8 cellular contexts compared by ENCODE assay signal in genomic region chr14:20989464-20989786, GRCh38. TPM values are rescaled to one million over a fixed set of nuclear protein-coding genes. Genes with fewer than 3 reads are reported as not detected.
DNase-seq lines count a peak whose midpoint lies in the region; TF ChIP-seq lines count a peak whose summit lies in the region.

No MANE protein-coding gene starts in this region.

- H3K36me3 ChIP-seq in Caco-2 (ENCODE audit: control insufficient read depth, insufficient read depth, low read length) (peaks cover 3% of the 10 kb centered on the region), PC-9 (ENCODE audit: low read depth) (peaks cover 6% of the 10 kb centered on the region; the same call in 1 of the 2 replicates), parathyroid adenoma (ENCODE audit: control insufficient read depth, insufficient read depth, low read length) (no peaks in the 10 kb centered on the region)

- POLR2A ChIA-PET in Caco-2 (lab: Charles Lee) (no interaction called here), PC-9 (lab: Charles Lee; ENCODE audit: unreplicated experiment) (no interaction called here)

- H3K27me3 ChIP-seq in Caco-2 (replicated peaks; ENCODE audit: control insufficient read depth, insufficient read depth, low read length) (no peaks in the 10 kb centered on the region), PC-9 (ENCODE audit: insufficient read depth, low read depth) (no peaks in the 10 kb centered on the region), parathyroid adenoma (ENCODE audit: control insufficient read depth, insufficient read depth, low read length) (no peaks in the 10 kb centered on the region)

- DNase-seq in Caco-2 = no peak
- no peak for DNase-seq in PC-9
- no peak for DNase-seq in epithelial cell of esophagus (ENCODE audit: low read depth)
- DNase-seq in stimulated activated naive CD4-positive, alpha-beta T cell treated with Interleukin-2 at 50 U/mL for 16 hours (lab: John Stamatoyannopoulos, UW) = no peak
- no peak for DNase-seq in NCI-H2171 treated with DMSO at 0.1 percent for 48 hours (lab: John Stamatoyannopoulos, UW)
- no peak for DNase-seq in T1000 (lab: John Stamatoyannopoulos, UW)
- no peak for DNase-seq in NCI-H446 treated with DMSO at 0.1 percent for 48 hours (lab: John Stamatoyannopoulos, UW)

- H3K4me2 ChIP-seq in PC-9 = peak overlapping the region; percentile 89
- H3K4me2 ChIP-seq in parathyroid adenoma (ENCODE audit: low read length) = peak overlapping the region; percentile 16

- peak overlapping the region; percentile 65 for H3K4me3 ChIP-seq in Caco-2 (ENCODE audit: low read depth, low read length)
- peak overlapping the region; percentile 55 for H3K4me3 ChIP-seq in PC-9
- peak overlapping the region; percentile 92 for H3K4me3 ChIP-seq in epithelial cell of esophagus (ENCODE audit: low read length)
- H3K4me3 ChIP-seq in parathyroid adenoma (ENCODE audit: low read depth, low read length) = no peak overlapping the region

- H3K9ac ChIP-seq in parathyroid adenoma = no peak overlapping the region

- peak overlapping the region; percentile 33 for H3K27ac Mint-ChIP-seq in Caco-2 (ENCODE audit: unreplicated experiment)

- no peaks in the 10 kb centered on the region for H3K9me3 ChIP-seq in Caco-2
- H3K9me3 ChIP-seq in PC-9 (ENCODE audit: insufficient read depth, low read depth) = peaks cover 3% of the 10 kb centered on the region; the same call in 1 of the 2 replicates
- no peaks in the 10 kb centered on the region for H3K9me3 ChIP-seq in parathyroid adenoma (ENCODE audit: control insufficient read depth, low read length)

- BruUV-seq in Caco-2 (replicated peaks; lab: Mats Ljungman, UMichigan) = no TSS peak
- BruUV-seq in PC-9 (replicated peaks; lab: Mats Ljungman, UMichigan) = no TSS peak

- intact Hi-C loops in Caco-2 (cut with micrococcal nuclease; ENCODE audit: unreplicated experiment) = loop anchor here (1.0 kb wide), 1 partner anchor 12 kb away; no protein-coding TSS in a partner anchor
- intact Hi-C loops in PC-9 (cut with micrococcal nuclease; ENCODE audit: unreplicated experiment) = loop anchor here (2.0 kb wide), 1 partner anchor 15 kb away; no protein-coding TSS in a partner anchor

- peaks cover 6% of the 10 kb centered on the region for H3K4me1 Mint-ChIP-seq in Caco-2 (ENCODE audit: low read depth, unreplicated experiment)

- no peaks in the 10 kb centered on the region for H4K20me1 ChIP-seq in PC-9 (ENCODE audit: insufficient read depth)

- H3K27ac ChIP-seq in PC-9 (peak overlapping the region; percentile 67), parathyroid adenoma (peak overlapping the region; percentile 17)

- no peaks in the 10 kb centered on the region for H3K9me3 Mint-ChIP-seq in Caco-2 (ENCODE audit: unreplicated experiment)

- H3K4me1 ChIP-seq in Caco-2 = peaks cover 19% of the 10 kb centered on the region
- H3K4me1 ChIP-seq in PC-9 (replicated peaks; ENCODE audit: insufficient read depth) = peaks cover 24% of the 10 kb centered on the region
- H3K4me1 ChIP-seq in parathyroid adenoma = peaks cover 13% of the 10 kb centered on the region

- no peaks in the 10 kb centered on the region for H3K27me3 Mint-ChIP-seq in Caco-2 (ENCODE audit: insufficient read depth, unreplicated experiment)

- TF ChIP-seq CTCF in Caco-2 (IDR thresholded peaks at IDR 0.05; ENCODE audit: insufficient read depth in 1 of 2, low read depth in 1 of 2, low read length in 1 of 2, severe bottlenecking in 1 of 2, unreplicated experiment in 1 of 2) (no peak), PC-9 (conservative IDR thresholded peaks at IDR 0.05) (no peak), epithelial cell of esophagus (IDR thresholded peaks at IDR 0.05; ENCODE audit: insufficient read depth, low read depth, low read length, missing control alignments) (no peak), parathyroid adenoma (IDR thresholded peaks at IDR 0.05) (no peak)

- H3K4me3 Mint-ChIP-seq in Caco-2 (ENCODE audit: unreplicated experiment) = peak overlapping the region; percentile 71

- peaks cover 20% of the 10 kb centered on the region; the same call in 1 of the 2 replicates for H3F3A ChIP-seq in PC-9 (ENCODE audit: insufficient read depth, low read depth)

- CTCF ChIA-PET in Caco-2 (lab: Charles Lee) (interaction anchor here (1.1 kb wide), 1 partner anchor 18 kb away, joined by 4 read pairs; no protein-coding TSS in a partner anchor), PC-9 (lab: Charles Lee) (no interaction called here)

- H3K36me3 Mint-ChIP-seq in Caco-2 (ENCODE audit: insufficient read depth, unreplicated experiment) = peaks cover 37% of the 10 kb centered on the region

- H2AFZ ChIP-seq in PC-9 (no peak overlapping the region; the same call in 1 of the 2 replicates), parathyroid adenoma (peak overlapping the region; percentile 62)

- H3K79me2 ChIP-seq in PC-9 (ENCODE audit: low read depth) (peaks cover 19% of the 10 kb centered on the region), parathyroid adenoma (peaks cover 2% of the 10 kb centered on the region)

- no peaks in the 10 kb centered on the region for H3K9me2 ChIP-seq in PC-9 (ENCODE audit: insufficient read depth)

RNA-seq across cellular contexts. Expression of gene METTL17, which starts 0.4 kb away (rescaled TPM):
- total RNA-seq in Caco-2 (2022) (78.8 and 80.5 TPM in 2 replicates), PC-9 (2021) (40.9 and 51.2 TPM in 2 replicates)

RNA-seq across cellular contexts. Expression of gene SLC39A2, which starts 9.7 kb away (rescaled TPM):
- 0.81 and 0.88 TPM in 2 replicates for total RNA-seq in Caco-2 (2022)
- 0.35 and 0.68 TPM in 2 replicates for total RNA-seq in PC-9 (2021)

RNA-seq across cellular contexts. Expression of gene RNASE2, which starts 34.1 kb away (rescaled TPM):
- not detected in 2 replicates for total RNA-seq in Caco-2 (2022)
- not detected in 2 replicates for total RNA-seq in PC-9 (2021)

RNA-seq across cellular contexts. Expression of gene NDRG2, which starts 35.4 kb away (rescaled TPM):
- total RNA-seq in Caco-2 (2022) (16.4 and 17.7 TPM in 2 replicates), PC-9 (2021) (12.2 and 14.6 TPM in 2 replicates)

RNA-seq across cellular contexts. Expression of gene TPPP2, which starts 40.6 kb away (rescaled TPM):
- total RNA-seq in Caco-2 (2022) (not detected in 2 replicates), PC-9 (2021) (not detected in 2 replicates)
